In the genomic region with DNA sequence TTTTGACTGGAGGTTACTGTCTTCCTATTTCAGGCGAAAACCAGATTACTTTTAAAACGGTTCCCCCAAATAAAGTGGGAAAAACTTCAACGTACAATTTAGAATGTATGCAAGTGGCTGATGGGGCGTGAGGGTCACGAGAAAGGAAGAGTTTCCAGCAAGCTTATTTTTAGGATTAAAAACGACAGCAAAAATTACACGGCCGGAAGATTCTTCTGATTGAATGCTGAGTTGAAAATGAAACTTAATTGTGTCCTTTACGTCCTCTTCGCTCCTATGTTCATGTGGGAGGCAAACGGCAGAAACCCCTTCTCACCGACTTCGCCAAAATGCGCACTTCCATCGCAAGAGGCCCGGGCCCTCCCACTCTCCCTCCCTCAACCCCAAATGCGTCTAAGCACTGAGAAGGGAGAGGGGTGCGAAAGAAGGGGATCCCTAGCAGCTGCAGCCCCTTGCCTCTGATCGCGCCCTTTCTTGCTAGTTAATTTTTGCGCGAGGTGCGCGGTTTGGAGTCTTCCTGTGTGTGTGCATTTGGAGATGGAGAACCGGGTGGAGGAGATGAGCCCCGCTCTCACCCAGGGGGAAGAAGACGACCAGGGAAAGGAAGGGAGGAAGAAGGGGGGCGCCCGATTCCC, we compare ENCODE assay signal across 9 cellular contexts. TPM values are rescaled to one million over a fixed set of nuclear protein-coding genes. Genes with fewer than 3 reads are reported as not detected.
DNase-seq lines count a peak whose midpoint lies in the region; ATAC-seq, FAIRE-seq and TF ChIP-seq lines count a peak whose summit lies in the region.
"Had no signal": no experiment of that assay in that cellular context is flagged by ENCODE, and none has a peak within 500 bp of the region (broad histone marks: within the 10 kb centered on the region; RNA-seq: fewer than 3 reads in every experiment).

No MANE protein-coding gene starts in this region.

- H3K36me3 Mint-ChIP-seq in Calu3 (ENCODE audit: insufficient read depth, unreplicated experiment) (peaks cover 26% of the 10 kb centered on the region), chondrocyte (ENCODE audit: low read depth) (peaks cover 2% of the 10 kb centered on the region)

- H3K9me3 Mint-ChIP-seq in Calu3 (ENCODE audit: low read depth, unreplicated experiment): peaks cover 2% of the 10 kb centered on the region
- H3K9me3 Mint-ChIP-seq in chondrocyte (ENCODE audit: low read depth): no peaks in the 10 kb centered on the region

- TF ChIP-seq POLR2A in GM12891 (IDR thresholded peaks at IDR 0.05; ENCODE audit: low read depth, low read length): no peak

- H3K27ac Mint-ChIP-seq in Calu3 (ENCODE audit: unreplicated experiment): peak overlapping the region; percentile 69
- peak overlapping the region; percentile 86 for H3K27ac Mint-ChIP-seq in chondrocyte (ENCODE audit: unreplicated experiment)

- no peaks in the 10 kb centered on the region for H3K27me3 ChIP-seq in MG63
- no peaks in the 10 kb centered on the region for H3K27me3 ChIP-seq in left lung

- H3K4me1 Mint-ChIP-seq in Calu3 (ENCODE audit: low read depth, unreplicated experiment): peaks cover 11% of the 10 kb centered on the region
- peaks cover 12% of the 10 kb centered on the region for H3K4me1 Mint-ChIP-seq in chondrocyte (ENCODE audit: low read depth)

- H3K4me3 Mint-ChIP-seq in Calu3 (ENCODE audit: low read depth, unreplicated experiment) (peak overlapping the region; percentile 88), chondrocyte (ENCODE audit: unreplicated experiment) (peak overlapping the region; percentile 87)

- H3K4me3 ChIP-seq in MG63 (peak overlapping the region; percentile 83), left lung (peak overlapping the region; percentile 78 to 95)

- ATAC-seq in GM21723 (IDR thresholded peaks at IDR 0.05; ENCODE audit: unreplicated experiment) (peak; percentile 9), left lung (peak; percentile 18)

- no peaks in the 10 kb centered on the region for H3K27me3 Mint-ChIP-seq in Calu3 (ENCODE audit: unreplicated experiment)
- no peaks in the 10 kb centered on the region for H3K27me3 Mint-ChIP-seq in chondrocyte (ENCODE audit: low read depth)

- DNase-seq in Calu3 (no peak), MG63 (peak; percentile 42), chondrocyte (ENCODE audit: low spot score) (no peak), left lung (peak in 1 of 2 donors; percentile 47), GM12891 (ENCODE audit: insufficient read length, low spot score) (no peak)
- peak; percentile 37 for DNase-seq in activated CD4-positive, alpha-beta T cell treated with anti-CD3 and anti-CD28 coated beads for 1 hour
- DNase-seq in stimulated activated CD4-positive, alpha-beta T cell treated with anti-CD3 and anti-CD28 coated beads, Interleukin-2, amount 100 ng/mL, for 24 hours: peak; percentile 58 to 68

- peaks cover 0 to 53% of the 10 kb centered on the region in 2 donors for H3K4me1 ChIP-seq in left lung

- intact Hi-C loops in Calu3 (cut with micrococcal nuclease; ENCODE audit: unreplicated experiment) (no loop called here), left lung (cut with DNase I) (no loop called here)

- no peaks in the 10 kb centered on the region for H3K9me3 ChIP-seq in MG63
- no peaks in the 10 kb centered on the region for H3K9me3 ChIP-seq in left lung

- peaks cover 10% of the 10 kb centered on the region for H3K36me3 ChIP-seq in MG63
- H3K36me3 ChIP-seq in left lung: no peaks in the 10 kb centered on the region

- CTCF ChIA-PET in Calu3 (lab: Charles Lee): interaction anchor here (0.6 to 0.7 kb wide), 3 partner anchors 67 to 293 kb away, joined by 3 to 6 read pairs (median 4); no protein-coding TSS in a partner anchor

- TSS peak; percentile 39 for BruUV-seq in Calu3 (replicated peaks; lab: Mats Ljungman, UMichigan)

- no peak for TF ChIP-seq CTCF in Calu3 (IDR thresholded peaks at IDR 0.05; ENCODE audit: unreplicated experiment)
- no peak for TF ChIP-seq CTCF in chondrocyte (IDR thresholded peaks at IDR 0.05)
- TF ChIP-seq CTCF in left lung (IDR thresholded peaks at IDR 0.05): no peak

- no peak for FAIRE-seq in GM12891 (lab: Jason Lieb, UNC)
- FAIRE-seq: colon had no signal

- H3K27ac ChIP-seq in left lung: peak overlapping the region; percentile 94 to 98

TF ChIP-seq in GM12891, 5 proteins besides CTCF, POLR2A, EP300 and RAD21:
- TF ChIP-seq TAF1 (IDR thresholded peaks at IDR 0.05; ENCODE audit: low read depth, low read length) (no peak), POLR2AphosphoS5 (IDR thresholded peaks at IDR 0.05; ENCODE audit: low read depth, low read length) (no peak; the same call in 1 of the 2 replicates), POU2F2 (IDR thresholded peaks at IDR 0.05; ENCODE audit: low read depth, low read length) (no peak), SPI1 (IDR thresholded peaks at IDR 0.05; ENCODE audit: low read depth, low read length) (no peak), PAX5 (IDR thresholded peaks at IDR 0.05; ENCODE audit: insufficient read depth, low read length, severe bottlenecking) (no peak)

RNA-seq across cellular contexts. Expression of a gene that starts 0.6 kb away (rescaled TPM):
- total RNA-seq in Calu3 (2022) (174 and 216 TPM in 2 replicates), chondrocyte (43.1 to 56.7 TPM (median 49.1 TPM) in 3 replicates), left lung (100 to 1,000 TPM; 225 to 356 TPM)
- 69.0 and 158 TPM in 2 replicates for total RNA-seq in MG63 (2014; rRNA removed; shearing (Covaris generic); ENCODE audit: low replicate concordance)
- polyA plus RNA-seq in GM12891 (2012; ENCODE audit: low read depth, missing spikeins): 62.8 TPM

Comparison
In these comparisons a context has a peak if more than half of its experiments do, and no peak if none do; other contexts are left out.
1. DNase-seq: peak in MG63 (single experiment), activated CD4-positive, alpha-beta T cell treated with anti-CD3 and anti-CD28 coated beads for 1 hour (single experiment) and stimulated activated CD4-positive, alpha-beta T cell treated with anti-CD3 and anti-CD28 coated beads, Interleukin-2, amount 100 ng/mL, for 24 hours (2 of 2); none in Calu3 (single experiment), chondrocyte (single experiment) and GM12891 (single experiment).